In genomic region chr9:100308965-100309564, GRCh38 we compare ENCODE assay signal across 24 cellular contexts. TPM values are rescaled to one million over a fixed set of nuclear protein-coding genes. Genes with fewer than 3 reads are reported as not detected.
A peak's percentile ranks its signal among the peaks of the same experiment; 100 is the strongest.
DNase-seq lines count a peak whose midpoint lies in the region; ATAC-seq and TF ChIP-seq lines count a peak whose summit lies in the region.
"Had no signal": no experiment of that assay in that cellular context is flagged by ENCODE, and none has a peak within 500 bp of the region (broad histone marks: within the 10 kb centered on the region; RNA-seq: fewer than 3 reads in every experiment).

No MANE protein-coding gene starts in this region.

- no peaks in the 10 kb centered on the region for H3K27me3 Mint-ChIP-seq in activated naive CD8-positive, alpha-beta T cell treated with anti-CD3 and anti-CD28 coated beads, Interleukin-2, amount 50 U/mL, for 24 hours
- H3K27me3 Mint-ChIP-seq in activated naive CD8-positive, alpha-beta T cell treated with anti-CD3 and anti-CD28 coated beads for 36 hours: no peaks in the 10 kb centered on the region
- no peaks in the 10 kb centered on the region for H3K27me3 Mint-ChIP-seq in CD4-positive, alpha-beta memory T cell
- H3K27me3 Mint-ChIP-seq: activated naive CD8-positive, alpha-beta T cell treated with anti-CD3 and anti-CD28 coated beads, Interleukin-2, amount 10 ng/mL, durations not matched to agents 7 days and 5 days had no signal

- peaks cover 68% of the 10 kb centered on the region for H3K36me3 Mint-ChIP-seq in activated naive CD8-positive, alpha-beta T cell treated with anti-CD3 and anti-CD28 coated beads, Interleukin-2, amount 50 U/mL, for 24 hours (ENCODE audit: low read depth)
- H3K36me3 Mint-ChIP-seq in activated naive CD8-positive, alpha-beta T cell treated with anti-CD3 and anti-CD28 coated beads for 36 hours: peaks cover 68% of the 10 kb centered on the region
- peaks cover 94% of the 10 kb centered on the region for H3K36me3 Mint-ChIP-seq in stimulated activated effector memory CD8-positive, alpha-beta T cell treated with anti-CD3 and anti-CD28 coated beads, Interleukin-12 subunit alpha, Interleukin-12 subunit beta, amount 100 ng/mL, for 72 hours
- peaks cover 62 to 64% of the 10 kb centered on the region in 2 donors for H3K36me3 Mint-ChIP-seq in CD4-positive, alpha-beta memory T cell

- no peak overlapping the region for H3K27ac ChIP-seq in CD4-positive, alpha-beta memory T cell (ENCODE audit: low read depth, low read length)
- H3K27ac ChIP-seq: pancreas, Peyer's patch, SJSA1, thyroid gland, WERI-Rb-1 had no signal

- CTCF ChIA-PET in CD4-positive, alpha-beta memory T cell (lab: Charles Lee; ENCODE audit: partially characterized antibody): no interaction called here

- POLR2A ChIA-PET in CD4-positive, alpha-beta memory T cell (lab: Charles Lee; ENCODE audit: partially characterized antibody): no interaction called here

- ATAC-seq in activated naive CD8-positive, alpha-beta T cell treated with anti-CD3 and anti-CD28 coated beads, Interleukin-2, amount 50 U/mL, for 24 hours: no peak
- ATAC-seq in SK-N-SH treated with all-trans-retinoic acid at 6 μM for 48 hours (peak; percentile 56), HG03045 (IDR thresholded peaks at IDR 0.05; ENCODE audit: unreplicated experiment) (no peak)
- peak; percentile 55 for ATAC-seq in stimulated activated effector memory CD8-positive, alpha-beta T cell treated with anti-CD3 and anti-CD28 coated beads, Interleukin-12 subunit alpha, Interleukin-12 subunit beta, amount 100 ng/mL, for 72 hours

- H3K27ac Mint-ChIP-seq in activated naive CD8-positive, alpha-beta T cell treated with anti-CD3 and anti-CD28 coated beads, Interleukin-2, amount 50 U/mL, for 24 hours: peak overlapping the region; percentile 6
- no peak overlapping the region for H3K27ac Mint-ChIP-seq in activated naive CD8-positive, alpha-beta T cell treated with anti-CD3 and anti-CD28 coated beads for 36 hours
- H3K27ac Mint-ChIP-seq in stimulated activated effector memory CD8-positive, alpha-beta T cell treated with anti-CD3 and anti-CD28 coated beads, Interleukin-12 subunit alpha, Interleukin-12 subunit beta, amount 100 ng/mL, for 72 hours: peak overlapping the region; percentile 69
- peak overlapping the region in 3 of 7 donors; percentile 14 to 73 (median 55) for H3K27ac Mint-ChIP-seq in CD4-positive, alpha-beta memory T cell
- H3K27ac Mint-ChIP-seq: activated naive CD8-positive, alpha-beta T cell treated with anti-CD3 and anti-CD28 coated beads, Interleukin-2, amount 10 ng/mL, durations not matched to agents 7 days and 5 days; T-helper 2 cell treated with Interferon-gamma antibody and Interleukin-4, amounts not matched to agents 5 μg/mL and 100 μg/mL, for 36 hours had no signal

- H3K27me3 ChIP-seq in CD4-positive, alpha-beta memory T cell (ENCODE audit: insufficient read depth, low read length): no peaks in the 10 kb centered on the region
- H3K27me3 ChIP-seq: pancreas, Peyer's patch, SJSA1, thyroid gland had no signal

- peaks cover 11% of the 10 kb centered on the region for H3K4me1 Mint-ChIP-seq in activated naive CD8-positive, alpha-beta T cell treated with anti-CD3 and anti-CD28 coated beads, Interleukin-2, amount 50 U/mL, for 24 hours
- peaks cover 18% of the 10 kb centered on the region for H3K4me1 Mint-ChIP-seq in activated naive CD8-positive, alpha-beta T cell treated with anti-CD3 and anti-CD28 coated beads for 36 hours
- H3K4me1 Mint-ChIP-seq in stimulated activated effector memory CD8-positive, alpha-beta T cell treated with anti-CD3 and anti-CD28 coated beads, Interleukin-12 subunit alpha, Interleukin-12 subunit beta, amount 100 ng/mL, for 72 hours: peaks cover 13% of the 10 kb centered on the region
- H3K4me1 Mint-ChIP-seq in CD4-positive, alpha-beta memory T cell: peaks cover 5 to 14% (median 7%) of the 10 kb centered on the region in 4 donors

- DNase-seq in activated naive CD8-positive, alpha-beta T cell treated with anti-CD3 and anti-CD28 coated beads, Interleukin-2, amount 50 U/mL, for 24 hours: no peak
- DNase-seq in activated naive CD8-positive, alpha-beta T cell treated with anti-CD3 and anti-CD28 coated beads for 36 hours: no peak
- peak; percentile 42 for DNase-seq in fibroblast of peridontal ligament (ENCODE audit: extremely low read depth)
- DNase-seq in stimulated activated effector memory CD8-positive, alpha-beta T cell treated with anti-CD3 and anti-CD28 coated beads, Interleukin-12 subunit alpha, Interleukin-12 subunit beta, amount 100 ng/mL, for 72 hours (ENCODE audit: low spot score in 2 of 2): no peak
- no peak for DNase-seq in NCI-H526 treated with DMSO at 0.1 percent for 48 hours (lab: John Stamatoyannopoulos, UW)
- DNase-seq in CD4-positive, alpha-beta memory T cell: no peak
- DNase-seq: activated naive CD8-positive, alpha-beta T cell treated with anti-CD3 and anti-CD28 coated beads, Interleukin-2, amount 10 ng/mL, durations not matched to agents 7 days and 5 days; activated T-cell treated with anti-CD3 and anti-CD28 coated beads, Interleukin-2, amount 50 U/mL, for 48 hours; C1 segment of cervical spinal cord; cortex of kidney; DMS 273 treated with DMSO at 0.1 percent for 48 hours; hypothalamus; NCI-H1105; NCI-H2081 treated with DMSO at 0.1 percent for 48 hours; NK-92 treated with Interleukin-12 subunit alpha and Interleukin-12 subunit beta, amount 100 ng/mL, for 24 hours; pancreas; Peyer's patch; stimulated activated naive CD4-positive, alpha-beta T cell; thyroid gland; WERI-Rb-1 had no signal

- H3K4me1 ChIP-seq in CD4-positive, alpha-beta memory T cell (ENCODE audit: insufficient read depth, low read length): no peaks in the 10 kb centered on the region
- H3K4me1 ChIP-seq: Peyer's patch, thyroid gland had no signal

- no peaks in the 10 kb centered on the region for H3K9me3 ChIP-seq in CD4-positive, alpha-beta memory T cell (ENCODE audit: control insufficient read depth in 1 of 2, low read length in 2 of 2)
- H3K9me3 ChIP-seq: pancreas, Peyer's patch, SJSA1, thyroid gland had no signal

- no peak overlapping the region for H3K4me3 Mint-ChIP-seq in activated naive CD8-positive, alpha-beta T cell treated with anti-CD3 and anti-CD28 coated beads, Interleukin-2, amount 50 U/mL, for 24 hours
- H3K4me3 Mint-ChIP-seq in activated naive CD8-positive, alpha-beta T cell treated with anti-CD3 and anti-CD28 coated beads for 36 hours: no peak overlapping the region
- no peak overlapping the region for H3K4me3 Mint-ChIP-seq in stimulated activated effector memory CD8-positive, alpha-beta T cell treated with anti-CD3 and anti-CD28 coated beads, Interleukin-12 subunit alpha, Interleukin-12 subunit beta, amount 100 ng/mL, for 72 hours
- no peak overlapping the region for H3K4me3 Mint-ChIP-seq in CD4-positive, alpha-beta memory T cell
- H3K4me3 Mint-ChIP-seq: activated naive CD8-positive, alpha-beta T cell treated with anti-CD3 and anti-CD28 coated beads, Interleukin-2, amount 10 ng/mL, durations not matched to agents 7 days and 5 days; T-helper 2 cell treated with Interferon-gamma antibody and Interleukin-4, amounts not matched to agents 5 μg/mL and 100 μg/mL, for 36 hours had no signal

- intact Hi-C loops in CD4-positive, alpha-beta memory T cell (cut with micrococcal nuclease): no loop called here

- peaks cover 6% of the 10 kb centered on the region for H3K36me3 ChIP-seq in CD4-positive, alpha-beta memory T cell (ENCODE audit: insufficient read depth, low read length)

- H3K4me3 ChIP-seq in CD4-positive, alpha-beta memory T cell (ENCODE audit: low read length in 2 of 2): no peak overlapping the region
- H3K4me3 ChIP-seq: pancreas, Peyer's patch, SJSA1, thyroid gland had no signal

- no peaks in the 10 kb centered on the region for H3K9me3 Mint-ChIP-seq in activated naive CD8-positive, alpha-beta T cell treated with anti-CD3 and anti-CD28 coated beads, Interleukin-2, amount 50 U/mL, for 24 hours
- H3K9me3 Mint-ChIP-seq in activated naive CD8-positive, alpha-beta T cell treated with anti-CD3 and anti-CD28 coated beads for 36 hours: no peaks in the 10 kb centered on the region
- H3K9me3 Mint-ChIP-seq in stimulated activated effector memory CD8-positive, alpha-beta T cell treated with anti-CD3 and anti-CD28 coated beads, Interleukin-12 subunit alpha, Interleukin-12 subunit beta, amount 100 ng/mL, for 72 hours: no peaks in the 10 kb centered on the region
- H3K9me3 Mint-ChIP-seq in CD4-positive, alpha-beta memory T cell: no peaks in the 10 kb centered on the region

TF ChIP-seq in SK-N-SH treated with all-trans-retinoic acid at 6 μM for 48 hours, 23 proteins besides CTCF, POLR2A, EP300 and RAD21 (continues in another document):
- TF ChIP-seq, protein P1, sequence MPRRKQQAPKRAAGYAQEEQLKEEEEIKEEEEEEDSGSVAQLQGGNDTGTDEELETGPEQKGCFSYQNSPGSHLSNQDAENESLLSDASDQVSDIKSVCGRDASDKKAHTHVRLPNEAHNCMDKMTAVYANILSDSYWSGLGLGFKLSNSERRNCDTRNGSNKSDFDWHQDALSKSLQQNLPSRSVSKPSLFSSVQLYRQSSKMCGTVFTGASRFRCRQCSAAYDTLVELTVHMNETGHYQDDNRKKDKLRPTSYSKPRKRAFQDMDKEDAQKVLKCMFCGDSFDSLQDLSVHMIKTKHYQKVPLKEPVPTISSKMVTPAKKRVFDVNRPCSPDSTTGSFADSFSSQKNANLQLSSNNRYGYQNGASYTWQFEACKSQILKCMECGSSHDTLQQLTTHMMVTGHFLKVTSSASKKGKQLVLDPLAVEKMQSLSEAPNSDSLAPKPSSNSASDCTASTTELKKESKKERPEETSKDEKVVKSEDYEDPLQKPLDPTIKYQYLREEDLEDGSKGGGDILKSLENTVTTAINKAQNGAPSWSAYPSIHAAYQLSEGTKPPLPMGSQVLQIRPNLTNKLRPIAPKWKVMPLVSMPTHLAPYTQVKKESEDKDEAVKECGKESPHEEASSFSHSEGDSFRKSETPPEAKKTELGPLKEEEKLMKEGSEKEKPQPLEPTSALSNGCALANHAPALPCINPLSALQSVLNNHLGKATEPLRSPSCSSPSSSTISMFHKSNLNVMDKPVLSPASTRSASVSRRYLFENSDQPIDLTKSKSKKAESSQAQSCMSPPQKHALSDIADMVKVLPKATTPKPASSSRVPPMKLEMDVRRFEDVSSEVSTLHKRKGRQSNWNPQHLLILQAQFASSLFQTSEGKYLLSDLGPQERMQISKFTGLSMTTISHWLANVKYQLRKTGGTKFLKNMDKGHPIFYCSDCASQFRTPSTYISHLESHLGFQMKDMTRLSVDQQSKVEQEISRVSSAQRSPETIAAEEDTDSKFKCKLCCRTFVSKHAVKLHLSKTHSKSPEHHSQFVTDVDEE (CRISPR knock-in tag; IDR thresholded peaks at IDR 0.05): no peak
- TF ChIP-seq ZNF8 (CRISPR knock-in tag; IDR thresholded peaks at IDR 0.05) (no peak), OSR1 (CRISPR knock-in tag; IDR thresholded peaks at IDR 0.05) (no peak), CSDC2 (CRISPR knock-in tag; IDR thresholded peaks at IDR 0.05) (no peak), PPARA (CRISPR knock-in tag; IDR thresholded peaks at IDR 0.05; ENCODE audit: borderline replicate concordance) (no peak)

RNA-seq across cellular contexts. Expression of gene TEX10, which starts 43.7 kb away (rescaled TPM):
- 10 to 100 TPM; 37.0 to 39.0 TPM for total RNA-seq in activated naive CD8-positive, alpha-beta T cell treated with anti-CD3 and anti-CD28 coated beads for 36 hours
- 10 to 100 TPM; 22.4 to 22.8 TPM for total RNA-seq in CD4-positive, alpha-beta memory T cell
- 10 to 100 TPM in 1 of 2 donors, 1 to 10 TPM in 1; 5.6 to 15.9 TPM for polyA plus RNA-seq in CD4-positive, alpha-beta memory T cell

Comparison
In these comparisons a context has a peak if more than half of its experiments do, and no peak if none do; other contexts are left out.
1. ATAC-seq: peak in SK-N-SH treated with all-trans-retinoic acid at 6 μM for 48 hours (single experiment) and stimulated activated effector memory CD8-positive, alpha-beta T cell treated with anti-CD3 and anti-CD28 coated beads, Interleukin-12 subunit alpha, Interleukin-12 subunit beta, amount 100 ng/mL, for 72 hours (single experiment); none in activated naive CD8-positive, alpha-beta T cell treated with anti-CD3 and anti-CD28 coated beads, Interleukin-2, amount 50 U/mL, for 24 hours (single experiment) and HG03045 (single experiment).